ENCODE assay signal across 20 cellular contexts in genomic region chr19:37920591-37921450, GRCh38. TPM values are rescaled to one million over a fixed set of nuclear protein-coding genes. Genes with fewer than 3 reads are reported as not detected.
DNase-seq lines count a peak whose midpoint lies in the region; ATAC-seq and TF ChIP-seq lines count a peak whose summit lies in the region.
"Had no signal": no experiment of that assay in that cellular context is flagged by ENCODE, and none has a peak within 500 bp of the region (broad histone marks: within the 10 kb centered on the region; RNA-seq: fewer than 3 reads in every experiment).

No MANE protein-coding gene starts in this region.

- H3K27ac Mint-ChIP-seq in MCF 10A (ENCODE audit: low read depth, unreplicated experiment) (no peak overlapping the region), type B pancreatic cell (peak overlapping the region; percentile 55)

- 37% methylated on average over 19 of the region's 23 CpGs for WGBS in mammary epithelial cell (ENCODE audit: low coverage, missing lambda C conversion rate)

- peaks cover 22% of the 10 kb centered on the region for H3K36me3 Mint-ChIP-seq in MCF 10A (ENCODE audit: insufficient read depth, unreplicated experiment)
- H3K36me3 Mint-ChIP-seq in type B pancreatic cell = peaks cover 11% of the 10 kb centered on the region

- CTCF ChIA-PET in mammary epithelial cell (lab: Charles Lee; ENCODE audit: low non-redundant PET) = no interaction called here
- CTCF ChIA-PET in MCF 10A (lab: Yijun Ruan, JAX) = interaction anchor here (1.3 kb wide), 1 partner anchor 18 kb away, joined by 6 read pairs; no protein-coding TSS in a partner anchor

- dilution Hi-C loops in mammary epithelial cell (cut with HindIII; ENCODE audit: low sequenced_read_pairs) = no loop called here

- H3K27me3 Mint-ChIP-seq in MCF 10A (ENCODE audit: insufficient read depth, unreplicated experiment) (no peaks in the 10 kb centered on the region), type B pancreatic cell (no peaks in the 10 kb centered on the region)

- H3K27ac ChIP-seq in mammary epithelial cell (ENCODE audit: insufficient read depth, low read depth, low read length) (no peak overlapping the region), SU-DHL-6 (ENCODE audit: low read depth, low read length) (peak overlapping the region; percentile 97), lower lobe of right lung (no peak overlapping the region)
- H3K27ac ChIP-seq: adrenal gland, colonic mucosa, thoracic aorta had no signal

- H3K9me3 ChIP-seq in mammary epithelial cell (replicated peaks; ENCODE audit: insufficient read depth, low read length) (no peaks in the 10 kb centered on the region), SU-DHL-6 (ENCODE audit: insufficient read depth, low read length) (no peaks in the 10 kb centered on the region), lower lobe of right lung (no peaks in the 10 kb centered on the region)
- H3K9me3 ChIP-seq: adrenal gland, colonic mucosa, thoracic aorta had no signal

- H2AFZ ChIP-seq in mammary epithelial cell (ENCODE audit: low read depth, low read length) (peak overlapping the region; percentile 13), SU-DHL-6 (ENCODE audit: low read depth, low read length, severe bottlenecking) (no peak overlapping the region)

- DNase-seq in mammary epithelial cell = no peak
- no peak for DNase-seq in MCF 10A (ENCODE audit: unreplicated experiment)
- DNase-seq in lower lobe of right lung = no peak
- DNase-seq in type B pancreatic cell (ENCODE audit: extremely low spot score, unreplicated experiment) = no peak
- DNase-seq in inferior parietal cortex (ENCODE audit: extremely low spot score) = no peak
- no peak for DNase-seq in MV-4-11 (lab: John Stamatoyannopoulos, UW)
- DNase-seq: activated CD4-positive, CD25-positive, alpha-beta regulatory T cell; activated CD8-positive, alpha-beta memory T cell treated with anti-CD3 and anti-CD28 coated beads, Interleukin-2, amount 50 U/mL, for 48 hours; adrenal gland; colonic mucosa; DMS79 treated with DMSO at 0.1 percent for 48 hours; KBM-7; NCI-H1694 treated with DMSO at 0.1 percent for 48 hours had no signal

- H3K27me3 ChIP-seq in mammary epithelial cell (ENCODE audit: insufficient read depth, low read length) = no peaks in the 10 kb centered on the region
- no peaks in the 10 kb centered on the region for H3K27me3 ChIP-seq in SU-DHL-6 (ENCODE audit: low read length)
- H3K27me3 ChIP-seq in lower lobe of right lung (ENCODE audit: low read depth) = no peaks in the 10 kb centered on the region
- H3K27me3 ChIP-seq: adrenal gland, colonic mucosa had no signal

- H3K4me1 ChIP-seq in mammary epithelial cell (ENCODE audit: insufficient read depth, low read length) (peaks cover 6% of the 10 kb centered on the region), lower lobe of right lung (peaks cover 11% of the 10 kb centered on the region)
- H3K4me1 ChIP-seq: adrenal gland had no signal

- BruUV-seq in mammary epithelial cell (replicated peaks; lab: Mats Ljungman, UMichigan) (no TSS peak), MCF 10A (replicated peaks; lab: Mats Ljungman, UMichigan) (no TSS peak)

- H3K9me3 Mint-ChIP-seq in MCF 10A (ENCODE audit: unreplicated experiment) = peaks cover 7% of the 10 kb centered on the region
- no peaks in the 10 kb centered on the region for H3K9me3 Mint-ChIP-seq in type B pancreatic cell

- H3K4me3 Mint-ChIP-seq in MCF 10A (ENCODE audit: unreplicated experiment) = no peak overlapping the region
- no peak overlapping the region for H3K4me3 Mint-ChIP-seq in type B pancreatic cell

- intact Hi-C loops in mammary epithelial cell (cut with micrococcal nuclease) = no loop called here
- intact Hi-C loops in MCF 10A (cut with micrococcal nuclease) = no loop called here
- intact Hi-C loops in lower lobe of right lung (cut with DNase I) = no loop called here

- H3K4me3 ChIP-seq in mammary epithelial cell (replicated peaks in 1 of 3; ENCODE audit: insufficient read depth in 1 of 3, low read depth in 2 of 3, low read length in 3 of 3) = no peak overlapping the region
- peak overlapping the region; percentile 16 for H3K4me3 ChIP-seq in SU-DHL-6 (ENCODE audit: insufficient read depth, low read length, poor library complexity, severe bottlenecking)
- no peak overlapping the region for H3K4me3 ChIP-seq in lower lobe of right lung
- H3K4me3 ChIP-seq: adrenal gland, colonic mucosa, smooth muscle cell, thoracic aorta had no signal

- H3K4me2 ChIP-seq in mammary epithelial cell (ENCODE audit: insufficient read depth, low read depth, low read length) (peak overlapping the region; percentile 14), SU-DHL-6 (ENCODE audit: low read depth, low read length, poor library complexity, severe bottlenecking) (peak overlapping the region; percentile 57)
- H3K4me2 ChIP-seq: smooth muscle cell had no signal

- TF ChIP-seq CTCF in mammary epithelial cell (conservative IDR thresholded peaks at IDR 0.05 in 1 of 2, IDR thresholded peaks at IDR 0.05 in 1 of 2; ENCODE audit: extremely low read depth in 1 of 2, insufficient read depth in 1 of 2, low read depth in 1 of 2, low read length in 2 of 2) = no peak
- TF ChIP-seq CTCF in MCF 10A (IDR thresholded peaks at IDR 0.05; ENCODE audit: unreplicated experiment) = no peak
- TF ChIP-seq CTCF in SU-DHL-6 (IDR thresholded peaks at IDR 0.05; ENCODE audit: insufficient read depth, low read length, poor library complexity, severe bottlenecking) = no peak
- no peak for TF ChIP-seq CTCF in lower lobe of right lung (IDR thresholded peaks at IDR 0.05)
- no peak for TF ChIP-seq CTCF in type B pancreatic cell (conservative IDR thresholded peaks at IDR 0.05)

- H3F3A ChIP-seq in SU-DHL-6 (ENCODE audit: insufficient read depth) = peaks cover 75% of the 10 kb centered on the region

- peak; percentile 42 to 82 for ATAC-seq in lower lobe of right lung
- ATAC-seq in HG02678 (IDR thresholded peaks at IDR 0.05; ENCODE audit: unreplicated experiment) = no peak

- H3K79me2 ChIP-seq in mammary epithelial cell (ENCODE audit: insufficient read depth, low read length) (peaks cover 59% of the 10 kb centered on the region), SU-DHL-6 (ENCODE audit: insufficient read depth, low read length) (peaks cover 93% of the 10 kb centered on the region)

- POLR2A ChIA-PET in MCF 10A (lab: Yijun Ruan, JAX) = interaction anchor here (0.6 to 1.0 kb wide), 2 partner anchors 12 to 325 kb away, joined by 3 to 4 read pairs; no protein-coding TSS in a partner anchor

- peaks cover 4% of the 10 kb centered on the region for H3K36me3 ChIP-seq in mammary epithelial cell (ENCODE audit: insufficient read depth, low read length)
- H3K36me3 ChIP-seq in SU-DHL-6 (ENCODE audit: low read length) = 0 out of 2 replicates have a peak, but pooled peaks cover 4% of the 10 kb centered on the region
- no peaks in the 10 kb centered on the region for H3K36me3 ChIP-seq in lower lobe of right lung
- H3K36me3 ChIP-seq: adrenal gland, colonic mucosa, thoracic aorta had no signal

- H3K9me2 ChIP-seq in SU-DHL-6 (replicated peaks; ENCODE audit: insufficient read depth, low read length) = no peaks in the 10 kb centered on the region

- in situ Hi-C loops in mammary epithelial cell (cut with MboI; ENCODE audit: low sequenced_read_pairs in 2 of 2) = no loop called here

- H3K9ac ChIP-seq in mammary epithelial cell (ENCODE audit: insufficient read depth, low read length) = no peak overlapping the region
- peak overlapping the region; percentile 57 for H3K9ac ChIP-seq in SU-DHL-6 (ENCODE audit: low read length)

- no peaks in the 10 kb centered on the region for H4K20me1 ChIP-seq in mammary epithelial cell (ENCODE audit: insufficient read depth, low read length)
- no peaks in the 10 kb centered on the region for H4K20me1 ChIP-seq in SU-DHL-6 (ENCODE audit: low read depth, low read length)

- H3K4me1 Mint-ChIP-seq in MCF 10A (ENCODE audit: insufficient read depth, unreplicated experiment) = no peaks in the 10 kb centered on the region
- H3K4me1 Mint-ChIP-seq in type B pancreatic cell (ENCODE audit: unreplicated experiment) = peaks cover 11% of the 10 kb centered on the region

RNA-seq across cellular contexts. Expression of gene SIPA1L3, which starts 13.8 kb away (rescaled TPM):
- 10 to 100 TPM; 29.3 to 38.5 TPM for total RNA-seq in mammary epithelial cell
- polyA plus RNA-seq in mammary epithelial cell = 8.5 TPM
- 52.1 TPM for polyA minus RNA-seq in mammary epithelial cell
- total RNA-seq in MCF 10A (2022) = 36.0 and 36.9 TPM in 2 replicates
- 63.2 TPM for total RNA-seq in lower lobe of right lung
- 53.7 and 62.6 TPM in 2 replicates for total RNA-seq in type B pancreatic cell (ENCODE audit: low replicate concordance)

RNA-seq across cellular contexts. Expression of gene WDR87, which starts 14.4 kb away (rescaled TPM):
- total RNA-seq in mammary epithelial cell (not detected), MCF 10A (2022) (not detected in 2 replicates), lower lobe of right lung (not detected), type B pancreatic cell (ENCODE audit: low replicate concordance) (not detected in 2 replicates)
- not detected for polyA plus RNA-seq in mammary epithelial cell
- polyA minus RNA-seq in mammary epithelial cell = not detected
- total RNA-seq: adrenal gland, colonic mucosa, fibroblast of lung, lower leg skin, smooth muscle cell, thoracic aorta had no signal
- polyA plus RNA-seq: AG04450, fibroblast of lung, smooth muscle cell had no signal
